In the genomic region with DNA sequence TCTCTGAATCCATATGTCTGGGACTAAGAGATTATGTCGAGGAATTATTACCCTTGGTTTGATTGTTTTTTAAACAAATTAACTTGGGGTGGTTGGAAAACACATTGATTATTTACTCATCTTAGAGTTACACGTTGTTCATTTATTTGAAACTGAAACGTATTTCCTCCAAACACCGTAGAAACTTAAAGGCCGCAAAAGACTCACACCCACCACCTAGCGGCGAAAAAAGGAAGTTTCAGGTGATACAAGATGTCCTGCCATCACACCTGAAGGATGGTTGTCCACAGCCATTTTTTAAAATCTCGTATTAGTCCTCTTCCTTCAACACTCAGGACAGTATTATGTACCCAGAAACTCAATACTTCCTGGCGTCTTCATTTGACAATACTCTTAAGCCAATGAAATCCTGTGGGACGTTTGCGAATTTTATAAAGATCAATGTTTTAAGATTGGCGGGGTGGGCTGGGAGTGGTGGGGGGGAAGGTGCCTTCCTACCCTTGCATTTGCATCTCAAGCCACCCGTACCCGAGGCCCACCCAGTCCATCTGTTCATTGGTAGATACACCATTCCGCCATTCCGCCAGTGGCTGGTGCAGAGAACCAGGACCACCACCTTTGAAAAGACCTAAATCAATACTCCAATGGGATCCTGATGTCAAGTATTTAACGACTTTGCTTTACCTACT, we compare ENCODE assay signal across 8 cellular contexts. TPM values are rescaled to one million over a fixed set of nuclear protein-coding genes. Genes with fewer than 3 reads are reported as not detected.
DNase-seq lines count a peak whose midpoint lies in the region; ATAC-seq and TF ChIP-seq lines count a peak whose summit lies in the region.

No MANE protein-coding gene starts in this region.

- peaks cover 2% of the 10 kb centered on the region for H4K20me1 ChIP-seq in neural cell (ENCODE audit: insufficient read depth)

- peaks cover 42% of the 10 kb centered on the region for H3K4me1 Mint-ChIP-seq in stimulated activated naive CD8-positive, alpha-beta T cell treated with anti-CD3 and anti-CD28 coated beads, Interleukin-15, amount 100 ng/mL, for 72 hours

- ATAC-seq in stimulated activated naive CD8-positive, alpha-beta T cell treated with anti-CD3 and anti-CD28 coated beads, Interleukin-15, amount 100 ng/mL, for 72 hours = no peak
- no peak for ATAC-seq in HG02981 (IDR thresholded peaks at IDR 0.05; ENCODE audit: unreplicated experiment)

- H3K4me1 ChIP-seq in BE2C = peaks cover 3% of the 10 kb centered on the region; the same call in 1 of the 2 replicates

- H3K4me3 ChIP-seq in BE2C (ENCODE audit: low read depth, low read length) = no peak overlapping the region
- H3K4me3 ChIP-seq in epithelial cell of esophagus (ENCODE audit: low read length) = no peak overlapping the region
- peak overlapping the region; percentile 75 for H3K4me3 ChIP-seq in neural cell (ENCODE audit: low read length)

- no peaks in the 10 kb centered on the region for H3K9me3 Mint-ChIP-seq in stimulated activated naive CD8-positive, alpha-beta T cell treated with anti-CD3 and anti-CD28 coated beads, Interleukin-15, amount 100 ng/mL, for 72 hours

- H3K27me3 ChIP-seq in BE2C = no peaks in the 10 kb centered on the region
- no peaks in the 10 kb centered on the region for H3K27me3 ChIP-seq in neural cell (ENCODE audit: insufficient read depth, low read depth, low read length)

- no peak overlapping the region for H2AFZ ChIP-seq in neural cell (ENCODE audit: low read depth, low read length)

- no peaks in the 10 kb centered on the region for H3K27me3 Mint-ChIP-seq in stimulated activated naive CD8-positive, alpha-beta T cell treated with anti-CD3 and anti-CD28 coated beads, Interleukin-15, amount 100 ng/mL, for 72 hours

- no peak overlapping the region for H3K4me2 ChIP-seq in neural cell (ENCODE audit: low read length)

- H3K36me3 ChIP-seq in BE2C = no peaks in the 10 kb centered on the region; the same call in 1 of the 2 replicates
- H3K36me3 ChIP-seq in neural cell (ENCODE audit: insufficient read depth, low read length) = no peaks in the 10 kb centered on the region

- peak; percentile 87 for TF ChIP-seq CTCF in BE2C (IDR thresholded peaks at IDR 0.05; ENCODE audit: low read depth, low read length)
- TF ChIP-seq CTCF in epithelial cell of esophagus (IDR thresholded peaks at IDR 0.05; ENCODE audit: insufficient read depth, low read depth, low read length, missing control alignments) = peak; percentile 92
- peak; percentile 81 for TF ChIP-seq CTCF in neural cell (IDR thresholded peaks at IDR 0.05; ENCODE audit: poor library complexity, severe bottlenecking)

- no peak overlapping the region for H3K9ac ChIP-seq in neural cell (ENCODE audit: low read length)

- peaks cover 25% of the 10 kb centered on the region for H3K79me2 ChIP-seq in neural cell (replicated peaks; ENCODE audit: insufficient read depth, low read length)

- H3K4me3 Mint-ChIP-seq in stimulated activated naive CD8-positive, alpha-beta T cell treated with anti-CD3 and anti-CD28 coated beads, Interleukin-15, amount 100 ng/mL, for 72 hours = peak overlapping the region; percentile 63 to 84

- peak; percentile 75 for TF ChIP-seq RAD21 in neural cell (conservative IDR thresholded peaks at IDR 0.05)

- H3F3A ChIP-seq in neural cell (ENCODE audit: insufficient read depth, low read length, poor library complexity, severe bottlenecking) = peaks cover 7% of the 10 kb centered on the region

- no peaks in the 10 kb centered on the region for H3K9me2 ChIP-seq in neural cell (ENCODE audit: insufficient read depth, low read length)

- no peak overlapping the region for H3K27ac ChIP-seq in neural cell (ENCODE audit: low read length)

- H3K27ac Mint-ChIP-seq in stimulated activated naive CD8-positive, alpha-beta T cell treated with anti-CD3 and anti-CD28 coated beads, Interleukin-15, amount 100 ng/mL, for 72 hours = peak overlapping the region; percentile 54 to 89

- H3K9me3 ChIP-seq in BE2C (no peaks in the 10 kb centered on the region), neural cell (ENCODE audit: low read length) (no peaks in the 10 kb centered on the region)

- DNase-seq in BE2C = peak; percentile 57
- DNase-seq in GOT3 (lab: John Stamatoyannopoulos, UW) = peak; percentile 7
- DNase-seq in NCI-H69 (lab: John Stamatoyannopoulos, UW) = peak; percentile 68
- DNase-seq in activated CD8-positive, alpha-beta memory T cell treated with anti-CD3 and anti-CD28 coated beads for 48 hours (ENCODE audit: low read depth in 2 of 3, low spot score in 2 of 3) = peak; percentile 40 to 66 (median 45)
- DNase-seq in epithelial cell of esophagus (ENCODE audit: low read depth) = peak; percentile 87
- DNase-seq in stimulated activated naive CD8-positive, alpha-beta T cell treated with anti-CD3 and anti-CD28 coated beads, Interleukin-15, amount 100 ng/mL, for 72 hours = peak; percentile 78 to 85

- TF ChIP-seq EP300 in neural cell (conservative IDR thresholded peaks at IDR 0.05; ENCODE audit: poor library complexity, severe bottlenecking) = no peak

TF ChIP-seq in neural cell, 6 proteins besides CTCF, POLR2A, EP300 and RAD21:
- TF ChIP-seq, protein P1, sequence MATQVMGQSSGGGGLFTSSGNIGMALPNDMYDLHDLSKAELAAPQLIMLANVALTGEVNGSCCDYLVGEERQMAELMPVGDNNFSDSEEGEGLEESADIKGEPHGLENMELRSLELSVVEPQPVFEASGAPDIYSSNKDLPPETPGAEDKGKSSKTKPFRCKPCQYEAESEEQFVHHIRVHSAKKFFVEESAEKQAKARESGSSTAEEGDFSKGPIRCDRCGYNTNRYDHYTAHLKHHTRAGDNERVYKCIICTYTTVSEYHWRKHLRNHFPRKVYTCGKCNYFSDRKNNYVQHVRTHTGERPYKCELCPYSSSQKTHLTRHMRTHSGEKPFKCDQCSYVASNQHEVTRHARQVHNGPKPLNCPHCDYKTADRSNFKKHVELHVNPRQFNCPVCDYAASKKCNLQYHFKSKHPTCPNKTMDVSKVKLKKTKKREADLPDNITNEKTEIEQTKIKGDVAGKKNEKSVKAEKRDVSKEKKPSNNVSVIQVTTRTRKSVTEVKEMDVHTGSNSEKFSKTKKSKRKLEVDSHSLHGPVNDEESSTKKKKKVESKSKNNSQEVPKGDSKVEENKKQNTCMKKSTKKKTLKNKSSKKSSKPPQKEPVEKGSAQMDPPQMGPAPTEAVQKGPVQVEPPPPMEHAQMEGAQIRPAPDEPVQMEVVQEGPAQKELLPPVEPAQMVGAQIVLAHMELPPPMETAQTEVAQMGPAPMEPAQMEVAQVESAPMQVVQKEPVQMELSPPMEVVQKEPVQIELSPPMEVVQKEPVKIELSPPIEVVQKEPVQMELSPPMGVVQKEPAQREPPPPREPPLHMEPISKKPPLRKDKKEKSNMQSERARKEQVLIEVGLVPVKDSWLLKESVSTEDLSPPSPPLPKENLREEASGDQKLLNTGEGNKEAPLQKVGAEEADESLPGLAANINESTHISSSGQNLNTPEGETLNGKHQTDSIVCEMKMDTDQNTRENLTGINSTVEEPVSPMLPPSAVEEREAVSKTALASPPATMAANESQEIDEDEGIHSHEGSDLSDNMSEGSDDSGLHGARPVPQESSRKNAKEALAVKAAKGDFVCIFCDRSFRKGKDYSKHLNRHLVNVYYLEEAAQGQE (IDR thresholded peaks at IDR 0.05; ENCODE audit: borderline replicate concordance) = no peak
- TF ChIP-seq SMC3 (conservative IDR thresholded peaks at IDR 0.05; ENCODE audit: poor library complexity) = peak; percentile 87
TF ChIP-seq in neural cell: peak in this region for 1.

RNA-seq across cellular contexts. Expression of a gene that starts 1.4 kb away (rescaled TPM):
- 6.2 TPM for polyA plus RNA-seq in BE2C (2012; ENCODE audit: insufficient read depth, insufficient read length, low read depth)
- polyA plus RNA-seq in neural cell = 48.9 and 61.1 TPM in 2 replicates
- 262 and 444 TPM in 2 replicates for polyA minus RNA-seq in neural cell

Comparison
In these comparisons a context has a peak if more than half of its experiments do, and no peak if none do; other contexts are left out.
1. DNase-seq: peak in every context shown above with its lines; median percentile 87 in epithelial cell of esophagus; 82 in stimulated activated naive CD8-positive, alpha-beta T cell treated with anti-CD3 and anti-CD28 coated beads, Interleukin-15, amount 100 ng/mL, for 72 hours; 68 in NCI-H69; 57 in BE2C; 45 in activated CD8-positive, alpha-beta memory T cell treated with anti-CD3 and anti-CD28 coated beads for 48 hours; 7 in GOT3.